ENCODE assay signal across 15 cellular contexts in genomic region chr18:2970344-2970743, GRCh38. TPM values are rescaled to one million over a fixed set of nuclear protein-coding genes. Genes with fewer than 3 reads are reported as not detected.
A peak's percentile ranks its signal among the peaks of the same experiment; 100 is the strongest.
DNase-seq lines count a peak whose midpoint lies in the region; TF ChIP-seq lines count a peak whose summit lies in the region.
"Had no signal": no experiment of that assay in that cellular context is flagged by ENCODE, and none has a peak within 500 bp of the region (broad histone marks: within the 10 kb centered on the region; RNA-seq: fewer than 3 reads in every experiment).

No MANE protein-coding gene starts in this region.

- no peak overlapping the region for H4K12ac ChIP-seq in trophoblast cell (ENCODE audit: low read depth, low read length)

- peaks cover 66% of the 10 kb centered on the region for H3K4me1 Mint-ChIP-seq in CD14-positive monocyte

- H3K4me3 Mint-ChIP-seq in CD14-positive monocyte: peak overlapping the region in 1 of 2 donors; percentile 21
- H3K4me3 Mint-ChIP-seq: HFFc6 had no signal

- H2AK5ac ChIP-seq in trophoblast cell (ENCODE audit: low read length): no peak overlapping the region

- no peak overlapping the region for H4K8ac ChIP-seq in trophoblast cell (ENCODE audit: low read depth, low read length)

- peak overlapping the region; percentile 80 to 97 (median 95) for H3K27ac Mint-ChIP-seq in CD14-positive monocyte
- H3K27ac Mint-ChIP-seq: HFFc6 had no signal

- no peak overlapping the region for H3K18ac ChIP-seq in trophoblast cell (ENCODE audit: low read length)

- TF ChIP-seq EP300 in esophagus muscularis mucosa (IDR thresholded peaks at IDR 0.05): no peak

- no peak overlapping the region for H2BK5ac ChIP-seq in trophoblast cell (ENCODE audit: low read depth, low read length, poor library complexity)

- 76% methylated on average over 3 of the region's 3 CpGs for WGBS in esophagus muscularis mucosa
- WGBS in trophoblast cell (ENCODE audit: extremely low coverage, insufficient coverage, insufficient read length): no CpG with 5 or more reads among the region's 3 CpGs

- DNase-seq in CD14-positive monocyte (ENCODE audit: low spot score): no peak
- no peak for DNase-seq in Peyer's patch
- DNase-seq in esophagus muscularis mucosa (ENCODE audit: extremely low spot score): no peak
- no peak for DNase-seq in trophoblast cell
- no peak for DNase-seq in NCI-H748 (lab: John Stamatoyannopoulos, UW; ENCODE audit: unreplicated experiment)
- no peak for DNase-seq in activated effector memory CD4-positive, alpha-beta T cell treated with anti-CD3 and anti-CD28 coated beads, Interleukin-2, amount 50 U/mL, for 16 hours
- no peak for DNase-seq in GM03348 (ENCODE audit: low spot score)
- DNase-seq in iPS-NIHi7 (ENCODE audit: extremely low spot score): no peak
- DNase-seq: BE2C, glutamatergic neuron, HFFc6, left cardiac atrium, NCI-H2171 treated with DMSO at 0.1 percent for 48 hours, PC-3, T1000 had no signal

- H4K91ac ChIP-seq in trophoblast cell (ENCODE audit: low read depth, low read length): no peak overlapping the region

- H3K27ac ChIP-seq in Peyer's patch: peak overlapping the region; percentile 52 to 87 (median 76)
- H3K27ac ChIP-seq in esophagus muscularis mucosa (replicated peaks in 1 of 4): peak overlapping the region; percentile 56 to 70 (median 62)
- no peak overlapping the region for H3K27ac ChIP-seq in trophoblast cell (ENCODE audit: low read depth, low read length)

- H3K36me3 ChIP-seq in Peyer's patch: no peaks in the 10 kb centered on the region
- H3K36me3 ChIP-seq in esophagus muscularis mucosa: no peaks in the 10 kb centered on the region
- no peaks in the 10 kb centered on the region for H3K36me3 ChIP-seq in trophoblast cell (ENCODE audit: control insufficient read depth in 1 of 2, insufficient read depth in 2 of 2, low read length in 2 of 2)
- H3K36me3 ChIP-seq: BE2C had no signal

- no peaks in the 10 kb centered on the region for H3K9me3 Mint-ChIP-seq in CD14-positive monocyte
- H3K9me3 Mint-ChIP-seq: HFFc6 had no signal

- H3K79me2 ChIP-seq in trophoblast cell (ENCODE audit: control insufficient read depth, insufficient read depth, low read length, poor library complexity): no peaks in the 10 kb centered on the region

- H3K4me1 ChIP-seq in Peyer's patch (peaks cover 3 to 68% (median 19%) of the 10 kb centered on the region in 4 donors), esophagus muscularis mucosa (peaks cover 55 to 71% (median 64%) of the 10 kb centered on the region in 4 donors), trophoblast cell (ENCODE audit: control insufficient read depth in 1 of 2, insufficient read depth in 2 of 2, low read length in 2 of 2) (peaks cover 5% of the 10 kb centered on the region in 2 experiments)
- H3K4me1 ChIP-seq: BE2C had no signal

- H3K36me3 Mint-ChIP-seq in CD14-positive monocyte: peaks cover 2% of the 10 kb centered on the region in 2 donors

- H3K23ac ChIP-seq in trophoblast cell (ENCODE audit: low read length): no peak overlapping the region

- H3K14ac ChIP-seq in trophoblast cell (ENCODE audit: low read length): no peak overlapping the region

- no peak for TF ChIP-seq POLR2A in Peyer's patch (IDR thresholded peaks at IDR 0.05)
- no peak for TF ChIP-seq POLR2A in esophagus muscularis mucosa (IDR thresholded peaks at IDR 0.05; ENCODE audit: low read depth)

- H2AFZ ChIP-seq in trophoblast cell (ENCODE audit: insufficient read depth, low read length, poor library complexity): peak overlapping the region; percentile 58

- H3K4me2 ChIP-seq in trophoblast cell (ENCODE audit: low read length): no peak overlapping the region

- peaks cover 2% of the 10 kb centered on the region for H3K79me1 ChIP-seq in trophoblast cell (ENCODE audit: low read length)

- H3K4ac ChIP-seq in trophoblast cell (ENCODE audit: low read depth, low read length): no peak overlapping the region

- TF ChIP-seq CTCF in CD14-positive monocyte (IDR thresholded peaks at IDR 0.05) (no peak), Peyer's patch (IDR thresholded peaks at IDR 0.05) (no peak), esophagus muscularis mucosa (IDR thresholded peaks at IDR 0.05) (no peak)

- intact Hi-C loops in CD14-positive monocyte (cut with micrococcal nuclease) (no loop called here), esophagus muscularis mucosa (cut with DNase I) (no loop called here)

- H3K27me3 Mint-ChIP-seq in CD14-positive monocyte (ENCODE audit: low read depth in 3 of 3): peaks cover 0 to 6% (median 0%) of the 10 kb centered on the region in 3 donors

- H3K4me3 ChIP-seq in Peyer's patch: no peak overlapping the region
- no peak overlapping the region for H3K4me3 ChIP-seq in esophagus muscularis mucosa
- no peak overlapping the region for H3K4me3 ChIP-seq in trophoblast cell (ENCODE audit: low read depth, low read length)

- no peak overlapping the region for H2BK120ac ChIP-seq in trophoblast cell (ENCODE audit: insufficient read depth, low read length, poor library complexity)

- H3K9ac ChIP-seq in trophoblast cell (ENCODE audit: low read length): no peak overlapping the region

- H3K9me3 ChIP-seq in Peyer's patch (no peaks in the 10 kb centered on the region), esophagus muscularis mucosa (no peaks in the 10 kb centered on the region), trophoblast cell (ENCODE audit: insufficient read depth, low read depth, low read length) (no peaks in the 10 kb centered on the region)
- H3K9me3 ChIP-seq: BE2C had no signal

- H2BK12ac ChIP-seq in trophoblast cell (ENCODE audit: low read length): no peak overlapping the region

- H3K27me3 ChIP-seq in Peyer's patch (no peaks in the 10 kb centered on the region), esophagus muscularis mucosa (no peaks in the 10 kb centered on the region), trophoblast cell (ENCODE audit: insufficient read depth, low read length) (no peaks in the 10 kb centered on the region)
- H3K27me3 ChIP-seq: BE2C had no signal

RNA-seq across cellular contexts. Expression of gene LPIN2, which starts 42.6 kb away (rescaled TPM):
- polyA plus RNA-seq in CD14-positive monocyte: 10 to 100 TPM in 1 of 2 donors, 1 to 10 TPM in 1; 9.3 to 10.3 TPM
- total RNA-seq in Peyer's patch: 100 to 1,000 TPM in 3 of 4 donors, 10 to 100 TPM in 1; 29.7 to 178 (median 133) TPM
- 10 to 100 TPM; 15.4 to 26.9 (median 24.8) TPM for total RNA-seq in esophagus muscularis mucosa
- polyA plus RNA-seq in trophoblast cell (2013): 15.7 and 16.3 TPM in 2 replicates
